Comparison of ENCODE assay signal across 12 cellular contexts in genomic region chr5:57816108-57816507, GRCh38.
DNase-seq lines count a peak whose midpoint lies in the region; ATAC-seq and TF ChIP-seq lines count a peak whose summit lies in the region.
"Had no signal": no experiment of that assay in that cellular context is flagged by ENCODE, and none has a peak within 500 bp of the region (broad histone marks: within the 10 kb centered on the region; RNA-seq: fewer than 3 reads in every experiment).

No MANE protein-coding gene starts in this region.

- no peaks in the 10 kb centered on the region for H3K27me3 ChIP-seq in gastroesophageal sphincter
- H3K27me3 ChIP-seq: pancreas had no signal

- peak; percentile 75 for DNase-seq in AG08396 (ENCODE audit: low spot score)
- peak; percentile 95 for DNase-seq in HT1080 (ENCODE audit: low read depth)
- DNase-seq in astrocyte of the hippocampus (ENCODE audit: low read depth, low spot score): peak; percentile 95
- peak; percentile 54 for DNase-seq in iPS-NIHi11 (ENCODE audit: low spot score)
- no peak for DNase-seq in superior temporal gyrus (ENCODE audit: extremely low spot score)
- DNase-seq in HUDEP-2 (lab: John Stamatoyannopoulos, UW; ENCODE audit: unreplicated experiment in 76 of 76): no peak
- DNase-seq: activated naive CD8-positive, alpha-beta T cell treated with anti-CD3 and anti-CD28 coated beads for 36 hours; KBM-7; NCI-H526; pancreas had no signal

- no peak for TF ChIP-seq CTCF in gastroesophageal sphincter (IDR thresholded peaks at IDR 0.05)

- H3K4me3 ChIP-seq in gastroesophageal sphincter: no peak overlapping the region
- H3K4me3 ChIP-seq: pancreas had no signal

- no peaks in the 10 kb centered on the region for H3K36me3 ChIP-seq in gastroesophageal sphincter
- H3K36me3 ChIP-seq: pancreas had no signal

- H3K4me1 ChIP-seq in gastroesophageal sphincter: peaks cover 0 to 13% (median 0%) of the 10 kb centered on the region in 3 donors
- H3K4me1 ChIP-seq: pancreas had no signal

- ATAC-seq in gastroesophageal sphincter (no peak), GM21723 (IDR thresholded peaks at IDR 0.05; ENCODE audit: unreplicated experiment) (no peak)

- H3K27ac ChIP-seq in gastroesophageal sphincter: no peak overlapping the region
- H3K27ac ChIP-seq: pancreas had no signal

- no peak for TF ChIP-seq POLR2A in gastroesophageal sphincter (IDR thresholded peaks at IDR 0.05)

- no peaks in the 10 kb centered on the region for H3K9me3 ChIP-seq in gastroesophageal sphincter
- H3K9me3 ChIP-seq: pancreas had no signal

- TF ChIP-seq EP300 in gastroesophageal sphincter (IDR thresholded peaks at IDR 0.05): no peak

Comparison
In these comparisons a context has a peak if more than half of its experiments do, and no peak if none do; other contexts are left out.
1. DNase-seq: peak in AG08396 (single experiment), HT1080 (single experiment), astrocyte of the hippocampus (single experiment) and iPS-NIHi11 (single experiment); none in superior temporal gyrus (single experiment) and HUDEP-2 (0 of 76).